Comparison of ENCODE assay signal across 24 cellular contexts in genomic region chr7:96407427-96407826, GRCh38.
DNase-seq lines count a peak whose midpoint lies in the region; ATAC-seq and TF ChIP-seq lines count a peak whose summit lies in the region.
"Had no signal": no experiment of that assay in that cellular context is flagged by ENCODE, and none has a peak within 500 bp of the region (broad histone marks: within the 10 kb centered on the region; RNA-seq: fewer than 3 reads in every experiment).

No MANE protein-coding gene starts in this region.

- no peaks in the 10 kb centered on the region for H3K9me3 ChIP-seq in esophagus squamous epithelium
- H3K9me3 ChIP-seq: ascending aorta, Peyer's patch had no signal

- no peak for ATAC-seq in GM18505 (IDR thresholded peaks at IDR 0.05; ENCODE audit: unreplicated experiment)
- ATAC-seq in HG03565 (IDR thresholded peaks at IDR 0.05; ENCODE audit: unreplicated experiment) = no peak
- ATAC-seq: activated CD8-positive, alpha-beta T cell treated with anti-CD3 and anti-CD28 coated beads, Interleukin-2, amount 10 ng/mL, durations not matched to agents 7 days and 5 days had no signal

- no peaks in the 10 kb centered on the region for H3K4me1 ChIP-seq in esophagus squamous epithelium
- H3K4me1 ChIP-seq: ascending aorta, Peyer's patch had no signal

- in situ Hi-C loops in brain microvascular endothelial cell (cut with HindIII; ENCODE audit: low pct_ligation_motif_present, low sequenced_read_pairs) = no loop called here

- TF ChIP-seq CTCF in AG10803 (conservative IDR thresholded peaks at IDR 0.05; ENCODE audit: low read length) = no peak
- no peak for TF ChIP-seq CTCF in brain microvascular endothelial cell (IDR thresholded peaks at IDR 0.05; ENCODE audit: low read depth, low read length, missing control alignments)
- no peak for TF ChIP-seq CTCF in esophagus squamous epithelium (IDR thresholded peaks at IDR 0.05)

- H3K36me3 ChIP-seq in brain microvascular endothelial cell (replicated peaks) (no peaks in the 10 kb centered on the region), esophagus squamous epithelium (no peaks in the 10 kb centered on the region)
- H3K36me3 ChIP-seq: ascending aorta, Peyer's patch had no signal

- H3K4me3 ChIP-seq in AG10803 (ENCODE audit: low read length) = no peak overlapping the region
- no peak overlapping the region for H3K4me3 ChIP-seq in brain microvascular endothelial cell (ENCODE audit: low read depth, low read length)
- H3K4me3 ChIP-seq in esophagus squamous epithelium = no peak overlapping the region
- H3K4me3 ChIP-seq: ascending aorta, lung, Peyer's patch had no signal

- no peaks in the 10 kb centered on the region for H3K27me3 ChIP-seq in brain microvascular endothelial cell (replicated peaks)
- H3K27me3 ChIP-seq in esophagus squamous epithelium = peaks cover 0 to 9% (median 0%) of the 10 kb centered on the region in 4 donors
- H3K27me3 ChIP-seq: ascending aorta, Peyer's patch had no signal

- DNase-seq in AG10803 (ENCODE audit: low read depth) (peak; percentile 17), NCI-H226 (peak; percentile 20), brain microvascular endothelial cell (peak; percentile 81), kidney tubule cell (ENCODE audit: low spot score) (peak; percentile 88), NCI-H128 (lab: John Stamatoyannopoulos, UW; ENCODE audit: unreplicated experiment) (no peak), esophagus squamous epithelium (lab: John Stamatoyannopoulos, UW) (no peak)
- DNase-seq: activated CD8-positive, alpha-beta T cell treated with anti-CD3 and anti-CD28 coated beads, Interleukin-2, amount 10 ng/mL, durations not matched to agents 7 days and 5 days; activated naive CD4-positive, alpha-beta T cell treated with Interleukin-2 at 50 U/mL for 16 hours; activated T-cell treated with anti-CD3 and anti-CD28 coated beads, Interleukin-2, amount 50 U/mL, for 24 hours; effector CD8-positive, alpha-beta T cell; GDM1; hypothalamus; islet precursor cell; MV-4-11; NCI-H187 treated with DMSO at 0.1 percent for 48 hours; NCI-H446; nucleus accumbens; Peyer's patch; T-helper 9 cell had no signal

- intact Hi-C loops in esophagus squamous epithelium (cut with DNase I) = no loop called here

- no peak overlapping the region for H3K27ac ChIP-seq in brain microvascular endothelial cell
- H3K27ac ChIP-seq in esophagus squamous epithelium = no peak overlapping the region
- H3K27ac ChIP-seq: ascending aorta, C4-2B, Peyer's patch had no signal

- TF ChIP-seq POLR2A in GM18505 (IDR thresholded peaks at IDR 0.05; ENCODE audit: borderline replicate concordance, extremely low read depth, insufficient read depth, insufficient read length) = no peak
- TF ChIP-seq POLR2A in esophagus squamous epithelium (IDR thresholded peaks at IDR 0.05) = no peak

Comparison
In these comparisons a context has a peak if more than half of its experiments do, and no peak if none do; other contexts are left out.
1. DNase-seq: peak in AG10803 (single experiment), NCI-H226 (single experiment), brain microvascular endothelial cell (single experiment) and kidney tubule cell (single experiment); none in NCI-H128 (single experiment) and esophagus squamous epithelium (single experiment).